ENCODE assay signal across 8 cellular contexts in the genomic region with DNA sequence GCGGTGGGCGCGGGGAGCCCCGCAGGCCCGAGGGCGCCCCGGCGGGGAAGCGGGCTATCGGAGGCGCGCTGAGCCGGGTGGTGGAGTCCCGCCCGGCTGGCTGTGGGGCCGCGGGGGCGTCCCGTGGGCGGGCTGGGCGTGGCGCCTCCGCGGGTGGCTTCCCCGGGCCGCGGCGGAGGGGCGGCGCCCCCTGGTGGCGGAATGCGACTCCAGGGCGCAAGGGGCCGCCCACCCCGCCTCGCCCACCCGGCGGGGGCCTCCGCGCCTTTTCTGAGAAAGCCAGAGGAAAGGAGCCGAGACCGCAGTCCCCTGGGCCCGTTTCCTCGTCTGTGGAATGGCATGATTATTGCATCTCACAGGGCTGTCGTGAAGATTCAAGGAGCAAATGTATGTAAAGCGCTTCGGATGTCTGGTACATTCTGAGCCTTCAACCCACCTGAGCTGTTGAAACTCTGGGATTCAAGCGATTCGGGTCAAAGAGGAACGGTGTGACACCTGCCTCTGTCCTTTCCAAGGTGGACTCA. TPM values are rescaled to one million over a fixed set of nuclear protein-coding genes. Genes with fewer than 3 reads are reported as not detected.
A peak's percentile ranks its signal among the peaks of the same experiment; 100 is the strongest.
DNase-seq lines count a peak whose midpoint lies in the region; ATAC-seq and TF ChIP-seq lines count a peak whose summit lies in the region.

No MANE protein-coding gene starts in this region.

- DNase-seq in CD8-positive, alpha-beta memory T cell = peak; percentile 70 to 83 (median 74)
- peak; percentile 81 to 82 for DNase-seq in activated CD4-positive, alpha-beta T cell treated with anti-CD3 and anti-CD28 coated beads for 4 hours
- DNase-seq in lung (ENCODE audit: low spot score) = peak; percentile 28
- DNase-seq in stimulated activated CD4-positive, alpha-beta T cell treated with anti-CD3 and anti-CD28 coated beads, TNF-alpha, amount 100 ng/mL, for 4 hours (ENCODE audit: low read depth in 3 of 3) = peak; percentile 70 to 76 (median 72)
- DNase-seq in NCI-H2029 (lab: John Stamatoyannopoulos, UW) = no peak

- intact Hi-C loops in dendritic cell treated with granulocyte-macrophage colony-stimulating factor and Interleukin-4, amounts not matched to agents 40 ng/mL and 50 ng/mL, for 4 days (cut with micrococcal nuclease) = loop anchor here (1.0 to 5.0 kb wide), 3 partner anchors 108 to 1200 kb away; a partner anchor contains a TSS

- peaks cover 7 to 17% of the 10 kb centered on the region in 2 donors for H3K27me3 Mint-ChIP-seq in CD8-positive, alpha-beta memory T cell
- H3K27me3 Mint-ChIP-seq in dendritic cell treated with granulocyte-macrophage colony-stimulating factor and Interleukin-4, amounts not matched to agents 40 ng/mL and 50 ng/mL, for 4 days = peaks cover 37% of the 10 kb centered on the region

- no peaks in the 10 kb centered on the region for H3K9me3 Mint-ChIP-seq in CD8-positive, alpha-beta memory T cell
- no peaks in the 10 kb centered on the region for H3K9me3 Mint-ChIP-seq in dendritic cell treated with granulocyte-macrophage colony-stimulating factor and Interleukin-4, amounts not matched to agents 40 ng/mL and 50 ng/mL, for 4 days

- H3K4me1 Mint-ChIP-seq in CD8-positive, alpha-beta memory T cell = peaks cover 6 to 13% (median 13%) of the 10 kb centered on the region in 3 donors
- H3K4me1 Mint-ChIP-seq in dendritic cell treated with granulocyte-macrophage colony-stimulating factor and Interleukin-4, amounts not matched to agents 40 ng/mL and 50 ng/mL, for 4 days (ENCODE audit: low read depth) = peaks cover 13% of the 10 kb centered on the region

- H3K9me3 ChIP-seq in CD8-positive, alpha-beta memory T cell (ENCODE audit: low read length) = no peaks in the 10 kb centered on the region
- no peaks in the 10 kb centered on the region for H3K9me3 ChIP-seq in lung (ENCODE audit: control insufficient read depth in 2 of 2, insufficient read depth in 1 of 2, low read length in 1 of 2)

- TF ChIP-seq CTCF in lung (IDR thresholded peaks at IDR 0.05; ENCODE audit: control extremely low read depth, extremely low read depth) = peak; percentile 29

- H3K27me3 ChIP-seq in CD8-positive, alpha-beta memory T cell (ENCODE audit: insufficient read depth, low read length, poor library complexity, severe bottlenecking) = no peaks in the 10 kb centered on the region
- H3K27me3 ChIP-seq in lung (ENCODE audit: control insufficient read depth, insufficient read depth) = no peaks in the 10 kb centered on the region

- CTCF ChIA-PET in CD8-positive, alpha-beta memory T cell (lab: Charles Lee) = interaction anchor here (0.6 to 1.2 kb wide), 6 partner anchors 11 to 1201 kb away, joined by 3 to 6 read pairs (median 4); no protein-coding TSS in a partner anchor

- peaks cover 4% of the 10 kb centered on the region for H3K4me1 ChIP-seq in CD8-positive, alpha-beta memory T cell (ENCODE audit: insufficient read depth, low read length)
- H3K4me1 ChIP-seq in lung (ENCODE audit: control insufficient read depth in 2 of 2, insufficient read depth in 2 of 2, low read length in 2 of 2) = peaks cover 0 to 7% of the 10 kb centered on the region in 2 donors

- no peaks in the 10 kb centered on the region for H3K36me3 Mint-ChIP-seq in CD8-positive, alpha-beta memory T cell
- H3K36me3 Mint-ChIP-seq in dendritic cell treated with granulocyte-macrophage colony-stimulating factor and Interleukin-4, amounts not matched to agents 40 ng/mL and 50 ng/mL, for 4 days (ENCODE audit: low read depth) = no peaks in the 10 kb centered on the region

- H3K27ac Mint-ChIP-seq in CD8-positive, alpha-beta memory T cell = peak overlapping the region in 3 of 8 donors; percentile 11 to 63 (median 43)
- peak overlapping the region; percentile 42 for H3K27ac Mint-ChIP-seq in dendritic cell treated with granulocyte-macrophage colony-stimulating factor and Interleukin-4, amounts not matched to agents 40 ng/mL and 50 ng/mL, for 4 days

- H3K4me3 ChIP-seq in CD8-positive, alpha-beta memory T cell (ENCODE audit: low read length) = no peak overlapping the region
- H3K4me3 ChIP-seq in lung = peak overlapping the region; percentile 44

- H3K27ac ChIP-seq in CD8-positive, alpha-beta memory T cell (ENCODE audit: low read depth, low read length) = no peak overlapping the region
- no peak overlapping the region for H3K27ac ChIP-seq in lung (ENCODE audit: low read depth in 1 of 2, low read length in 1 of 2)

- WGBS in lung, 2 donors = 2% methylated on average over 31 to 50 of the region's 50 CpGs

- H3K36me3 ChIP-seq in CD8-positive, alpha-beta memory T cell (ENCODE audit: insufficient read depth, low read length) = no peaks in the 10 kb centered on the region
- no peaks in the 10 kb centered on the region for H3K36me3 ChIP-seq in lung (ENCODE audit: control insufficient read depth in 2 of 2, insufficient read depth in 2 of 2, low read length in 2 of 2)

- ATAC-seq in GM21360 (IDR thresholded peaks at IDR 0.05; ENCODE audit: unreplicated experiment) = peak; percentile 65
- ATAC-seq in lung (ENCODE audit: insufficient read depth, low FRiP score) = peak; percentile 66

- TF ChIP-seq RAD21 in Ishikawa (IDR thresholded peaks at IDR 0.05; ENCODE audit: low read depth) = peak; percentile 53; the same call in 1 of the 2 replicates

- TF ChIP-seq EP300 in Ishikawa (IDR thresholded peaks at IDR 0.05; ENCODE audit: borderline replicate concordance) = no peak

- POLR2A ChIA-PET in CD8-positive, alpha-beta memory T cell (lab: Charles Lee) = no interaction called here

- peak overlapping the region; percentile 33 to 88 (median 73) for H3K4me3 Mint-ChIP-seq in CD8-positive, alpha-beta memory T cell
- peak overlapping the region; percentile 74 for H3K4me3 Mint-ChIP-seq in dendritic cell treated with granulocyte-macrophage colony-stimulating factor and Interleukin-4, amounts not matched to agents 40 ng/mL and 50 ng/mL, for 4 days

TF ChIP-seq in Ishikawa, 13 proteins besides CTCF, POLR2A, EP300 and RAD21:
- peak; percentile 97 for TF ChIP-seq EGR1 (IDR thresholded peaks at IDR 0.05)
- peak; percentile 99 for TF ChIP-seq ZBTB7A (IDR thresholded peaks at IDR 0.05; ENCODE audit: low read depth)
- TF ChIP-seq TEAD4 (IDR thresholded peaks at IDR 0.05) = peak; percentile 13; the same call in 1 of the 2 replicates
- 0 out of 2 replicates have a peak, but pooled peaks have one; percentile 9 for TF ChIP-seq TCF12 (IDR thresholded peaks at IDR 0.05; ENCODE audit: low read depth)
- TF ChIP-seq NFIC (IDR thresholded peaks at IDR 0.05) = no peak

RNA-seq across cellular contexts. Expression of a gene that starts 31.9 kb away (rescaled TPM):
- total RNA-seq in CD8-positive, alpha-beta memory T cell = under 1 TPM; 0.24 to 0.73 TPM
- 1.7 TPM for polyA plus RNA-seq in CD8-positive, alpha-beta memory T cell
- 1 to 10 TPM; 3.3 to 5.1 TPM for total RNA-seq in lung
- 1 to 10 TPM; 1.8 to 3.0 TPM for polyA plus RNA-seq in lung
